ENCODE assay signal across 8 cellular contexts in the genomic region with DNA sequence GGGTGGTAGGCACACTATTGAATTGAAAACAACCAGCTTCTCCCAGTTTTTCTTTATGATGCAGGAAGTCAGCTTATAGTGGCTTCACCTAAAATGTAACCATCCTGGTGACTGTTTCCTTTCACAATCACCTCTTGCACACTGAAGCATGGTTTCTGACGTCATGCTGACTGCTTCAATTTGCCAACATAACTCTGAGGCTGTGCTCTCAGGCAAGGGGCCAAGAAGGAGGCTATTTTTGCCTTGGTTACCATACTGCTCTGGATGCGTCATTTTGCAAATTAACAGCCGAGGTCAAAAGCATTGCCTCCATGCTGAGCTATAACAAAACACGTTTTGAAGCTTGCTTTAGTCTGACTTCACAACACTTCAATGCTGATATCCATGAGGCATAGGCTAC.
DNase-seq lines count a peak whose midpoint lies in the region; ATAC-seq, FAIRE-seq and TF ChIP-seq lines count a peak whose summit lies in the region.

No MANE protein-coding gene starts in this region.

- DNase-seq in H54 (ENCODE audit: insufficient read length, low spot score), result peak; percentile 16
- DNase-seq in RKO (ENCODE audit: low spot score), result peak; percentile 56
- peak; percentile 78 for DNase-seq in fibroblast of gingiva (ENCODE audit: low read depth)
- DNase-seq in omental fat pad (ENCODE audit: low spot score), result no peak
- no peak for DNase-seq in stimulated activated CD4-positive, alpha-beta T cell treated with anti-CD3 and anti-CD28 coated beads, Interleukin-2, amount 100 ng/mL, for 48 hours
- DNase-seq in activated naive CD4-positive, alpha-beta T cell (lab: John Stamatoyannopoulos, UW), result no peak

- ATAC-seq in omental fat pad (ENCODE audit: low FRiP score), result peak; percentile 70
- no peak for ATAC-seq in GM19455 (IDR thresholded peaks at IDR 0.05; ENCODE audit: unreplicated experiment)
- ATAC-seq in GM21737 (IDR thresholded peaks at IDR 0.05; ENCODE audit: unreplicated experiment), result no peak

- no peak for TF ChIP-seq POLR2A in H54 (IDR thresholded peaks at IDR 0.05; ENCODE audit: low read depth, low read length)

- FAIRE-seq in H54 (lab: Jason Lieb, UNC), result peak; percentile 99

- no peak for TF ChIP-seq CTCF in omental fat pad (IDR thresholded peaks at IDR 0.05)

Comparison
In these comparisons a context has a peak if more than half of its experiments do, and no peak if none do; other contexts are left out.
1. DNase-seq: peak in H54 (single experiment), RKO (single experiment) and fibroblast of gingiva (single experiment); none in omental fat pad (single experiment), stimulated activated CD4-positive, alpha-beta T cell treated with anti-CD3 and anti-CD28 coated beads, Interleukin-2, amount 100 ng/mL, for 48 hours (0 of 2) and activated naive CD4-positive, alpha-beta T cell (0 of 4).